Comparison of ENCODE assay signal across 20 cellular contexts in genomic region chr2:26487192-26487591, GRCh38. TPM values are rescaled to one million over a fixed set of nuclear protein-coding genes. Genes with fewer than 3 reads are reported as not detected.
DNase-seq lines count a peak whose midpoint lies in the region; ATAC-seq, FAIRE-seq and TF ChIP-seq lines count a peak whose summit lies in the region.
"Had no signal": no experiment of that assay in that cellular context is flagged by ENCODE, and none has a peak within 500 bp of the region (broad histone marks: within the 10 kb centered on the region; RNA-seq: fewer than 3 reads in every experiment).

No MANE protein-coding gene starts in this region.

- TF ChIP-seq CTCF in mammary epithelial cell (conservative IDR thresholded peaks at IDR 0.05 in 1 of 2, IDR thresholded peaks at IDR 0.05 in 1 of 2; ENCODE audit: extremely low read depth in 1 of 2, insufficient read depth in 1 of 2, low read depth in 1 of 2, low read length in 2 of 2) = no peak
- no peak for TF ChIP-seq CTCF in breast epithelium (IDR thresholded peaks at IDR 0.05)
- TF ChIP-seq CTCF in NB4 (IDR thresholded peaks at IDR 0.05; ENCODE audit: low read depth, low read length) = no peak
- TF ChIP-seq CTCF in bronchial epithelial cell (IDR thresholded peaks at IDR 0.05; ENCODE audit: insufficient read depth, low read length, severe bottlenecking) = no peak
- no peak for TF ChIP-seq CTCF in left ventricle myocardium inferior (IDR thresholded peaks at IDR 0.05; ENCODE audit: borderline replicate concordance)

- TSS peak; percentile 98 for BruUV-seq in mammary epithelial cell (replicated peaks; lab: Mats Ljungman, UMichigan)

- FAIRE-seq in bronchial epithelial cell (lab: Jason Lieb, UNC) (peak; percentile 28), frontal cortex (lab: Jason Lieb, UNC) (no peak)
- FAIRE-seq: GM12891 had no signal

- no peaks in the 10 kb centered on the region for H3K4me1 Mint-ChIP-seq in stimulated activated naive B cell treated with anti-CD40 and anti-IgM and Interleukin-4, amounts not matched to agents 10 μg/mL and 1 μg/mL and 100 μg/mL, for 72 hours
- H3K4me1 Mint-ChIP-seq: GM23338 had no signal

- peaks cover 4 to 12% of the 10 kb centered on the region in 2 donors for H3K27me3 Mint-ChIP-seq in stimulated activated naive B cell treated with anti-CD40 and anti-IgM and Interleukin-4, amounts not matched to agents 10 μg/mL and 1 μg/mL and 100 μg/mL, for 72 hours

- H3K27me3 ChIP-seq in mammary epithelial cell (ENCODE audit: insufficient read depth, low read length) (peaks cover 3% of the 10 kb centered on the region), breast epithelium (no peaks in the 10 kb centered on the region), bronchial epithelial cell (ENCODE audit: control insufficient read depth, insufficient read depth, low read length) (no peaks in the 10 kb centered on the region), left ventricle myocardium inferior (ENCODE audit: low read depth) (no peaks in the 10 kb centered on the region)
- H3K27me3 ChIP-seq: Peyer's patch had no signal

- H3K4me3 ChIP-seq in mammary epithelial cell (replicated peaks in 1 of 3; ENCODE audit: insufficient read depth in 1 of 3, low read depth in 2 of 3, low read length in 3 of 3) = no peak overlapping the region
- no peak overlapping the region for H3K4me3 ChIP-seq in breast epithelium
- H3K4me3 ChIP-seq in NB4 (ENCODE audit: low read depth, low read length) = no peak overlapping the region
- no peak overlapping the region for H3K4me3 ChIP-seq in bronchial epithelial cell (ENCODE audit: low read depth, low read length)
- no peak overlapping the region for H3K4me3 ChIP-seq in left ventricle myocardium inferior
- H3K4me3 ChIP-seq: GM23338, Peyer's patch had no signal

- H3K9me3 ChIP-seq in mammary epithelial cell (replicated peaks; ENCODE audit: insufficient read depth, low read length) (no peaks in the 10 kb centered on the region), breast epithelium (no peaks in the 10 kb centered on the region), left ventricle myocardium inferior (replicated peaks) (no peaks in the 10 kb centered on the region)
- H3K9me3 ChIP-seq: Peyer's patch had no signal

- H3K4me1 ChIP-seq in mammary epithelial cell (ENCODE audit: insufficient read depth, low read length) = peaks cover 5% of the 10 kb centered on the region
- no peaks in the 10 kb centered on the region for H3K4me1 ChIP-seq in breast epithelium
- H3K4me1 ChIP-seq in left ventricle myocardium inferior = peaks cover 17% of the 10 kb centered on the region
- H3K4me1 ChIP-seq: Peyer's patch had no signal

- peak; percentile 6 to 39 for ATAC-seq in stimulated activated naive B cell treated with anti-CD40 and anti-IgM and Interleukin-4, amounts not matched to agents 10 μg/mL and 1 μg/mL and 100 μg/mL, for 72 hours (replicated peaks)
- ATAC-seq: CD8-positive, alpha-beta T cell; GM23338; HCT116 had no signal

- 66% methylated on average over 5 of the region's 5 CpGs for WGBS in mammary epithelial cell (ENCODE audit: low coverage, missing lambda C conversion rate)

- CTCF ChIA-PET in mammary epithelial cell (lab: Charles Lee; ENCODE audit: low non-redundant PET) = no interaction called here

- no peak for TF ChIP-seq POLR2A in breast epithelium (IDR thresholded peaks at IDR 0.05)
- no peak for TF ChIP-seq POLR2A in NB4 (IDR thresholded peaks at IDR 0.05; ENCODE audit: extremely low read depth, insufficient read length)

- H3K9me3 Mint-ChIP-seq in stimulated activated naive B cell treated with anti-CD40 and anti-IgM and Interleukin-4, amounts not matched to agents 10 μg/mL and 1 μg/mL and 100 μg/mL, for 72 hours = peaks cover 0 to 2% of the 10 kb centered on the region in 2 donors
- H3K9me3 Mint-ChIP-seq: CD8-positive, alpha-beta T cell; GM23338 had no signal

- in situ Hi-C loops in mammary epithelial cell (cut with MboI; ENCODE audit: low sequenced_read_pairs in 2 of 2) = no loop called here

- no peaks in the 10 kb centered on the region for H4K20me1 ChIP-seq in mammary epithelial cell (ENCODE audit: insufficient read depth, low read length)

- dilution Hi-C loops in mammary epithelial cell (cut with HindIII; ENCODE audit: low sequenced_read_pairs) = no loop called here

- no peak overlapping the region for H3K27ac Mint-ChIP-seq in stimulated activated naive B cell treated with anti-CD40 and anti-IgM and Interleukin-4, amounts not matched to agents 10 μg/mL and 1 μg/mL and 100 μg/mL, for 72 hours
- H3K27ac Mint-ChIP-seq: CD8-positive, alpha-beta T cell; GM23338 had no signal

- no peak overlapping the region for H3K4me3 Mint-ChIP-seq in stimulated activated naive B cell treated with anti-CD40 and anti-IgM and Interleukin-4, amounts not matched to agents 10 μg/mL and 1 μg/mL and 100 μg/mL, for 72 hours
- H3K4me3 Mint-ChIP-seq: CD8-positive, alpha-beta T cell; GM23338 had no signal

- H3K36me3 ChIP-seq in mammary epithelial cell (ENCODE audit: insufficient read depth, low read length) = no peaks in the 10 kb centered on the region
- H3K36me3 ChIP-seq in breast epithelium = no peaks in the 10 kb centered on the region
- H3K36me3 ChIP-seq in bronchial epithelial cell (ENCODE audit: control insufficient read depth, insufficient read depth, low read length) = no peaks in the 10 kb centered on the region
- H3K36me3 ChIP-seq in left ventricle myocardium inferior = no peaks in the 10 kb centered on the region
- H3K36me3 ChIP-seq: Peyer's patch had no signal

- H3K9ac ChIP-seq in mammary epithelial cell (ENCODE audit: insufficient read depth, low read length) = no peak overlapping the region

- no peak overlapping the region for H2AFZ ChIP-seq in mammary epithelial cell (ENCODE audit: low read depth, low read length)
- H2AFZ ChIP-seq: GM23338 had no signal

- H3K36me3 Mint-ChIP-seq in stimulated activated naive B cell treated with anti-CD40 and anti-IgM and Interleukin-4, amounts not matched to agents 10 μg/mL and 1 μg/mL and 100 μg/mL, for 72 hours = no peaks in the 10 kb centered on the region
- H3K36me3 Mint-ChIP-seq: CD8-positive, alpha-beta T cell had no signal

- no peaks in the 10 kb centered on the region for H3K79me2 ChIP-seq in mammary epithelial cell (ENCODE audit: insufficient read depth, low read length)

- H3K27ac ChIP-seq in mammary epithelial cell (ENCODE audit: insufficient read depth, low read depth, low read length) (no peak overlapping the region), breast epithelium (no peak overlapping the region), left ventricle myocardium inferior (replicated peaks) (no peak overlapping the region)
- H3K27ac ChIP-seq: Peyer's patch had no signal

- no peak overlapping the region for H3K4me2 ChIP-seq in mammary epithelial cell (ENCODE audit: insufficient read depth, low read depth, low read length)
- H3K4me2 ChIP-seq: GM23338 had no signal

- intact Hi-C loops in mammary epithelial cell (cut with micrococcal nuclease) = no loop called here
- intact Hi-C loops in breast epithelium (cut with DNase I; ENCODE audit: low total_unique reads) = loop anchor here (1.0 kb wide), 1 partner anchor 33 kb away; no protein-coding TSS in a partner anchor
- intact Hi-C loops in left ventricle myocardium inferior (cut with micrococcal nuclease) = no loop called here

- DNase-seq in mammary epithelial cell (no peak), breast epithelium (ENCODE audit: low spot score in 2 of 2) (no peak), NB4 (ENCODE audit: low read depth) (peak; percentile 40), bronchial epithelial cell (ENCODE audit: low read depth) (no peak), frontal cortex (ENCODE audit: low spot score in 2 of 2) (no peak), left ventricle myocardium inferior (no peak)
- DNase-seq in stimulated activated naive B cell treated with anti-CD40 and anti-IgM and Interleukin-4, amounts not matched to agents 10 μg/mL and 1 μg/mL and 100 μg/mL, for 72 hours = no peak
- DNase-seq: ACHN; C1 segment of cervical spinal cord; CD8-positive, alpha-beta T cell; IMR-90; NCI-H1694; NCI-H2081; NCI-H2171; NCI-H524 treated with DMSO at 0.1 percent for 48 hours; NCI-H82; Peyer's patch had no signal

RNA-seq across cellular contexts. Expression of gene OTOF, which starts 9.3 kb away (rescaled TPM):
- total RNA-seq in mammary epithelial cell = not detected
- not detected for polyA plus RNA-seq in mammary epithelial cell
- not detected for polyA minus RNA-seq in mammary epithelial cell
- total RNA-seq in breast epithelium = under 1 TPM; 0.15 to 0.33 (median 0.32) TPM
- total RNA-seq in bronchial epithelial cell = not detected in 2 replicates
- 1.6 TPM for total RNA-seq in frontal cortex
- total RNA-seq in left ventricle myocardium inferior = not detected
- total RNA-seq: IMR-90 had no signal
